ENCODE assay signal across 8 cellular contexts in genomic region chr10:34808789-34809745, GRCh38. TPM values are rescaled to one million over a fixed set of nuclear protein-coding genes. Genes with fewer than 3 reads are reported as not detected.
A peak's percentile ranks its signal among the peaks of the same experiment; 100 is the strongest.
DNase-seq lines count a peak whose midpoint lies in the region; ATAC-seq and TF ChIP-seq lines count a peak whose summit lies in the region.

No MANE protein-coding gene starts in this region.

- no peak for TF ChIP-seq EP300 in stomach (IDR thresholded peaks at IDR 0.05)

- TF ChIP-seq POLR2A in stomach (IDR thresholded peaks at IDR 0.05) = no peak

- no peak overlapping the region for H3K4me2 ChIP-seq in DND-41 (ENCODE audit: insufficient read depth, low read length)

- intact Hi-C loops in stomach (cut with DNase I; ENCODE audit: low total_unique reads) = no loop called here

- 44 to 55% (median 49%) methylated on average over 19 of the region's 19 CpGs for WGBS in stomach, 5 donors

- ATAC-seq in DND-41 (ENCODE audit: insufficient read depth, low read depth) = peak; percentile 62

- H3K4me3 ChIP-seq in DND-41 (ENCODE audit: low read depth in 1 of 2, low read length in 2 of 2) (no peak overlapping the region), HFF-Myc (replicated peaks; ENCODE audit: low read depth, low read length) (peak overlapping the region; percentile 23), stomach (peak overlapping the region; percentile 11 to 25 (median 18))

- no peaks in the 10 kb centered on the region for H3K36me3 ChIP-seq in DND-41 (ENCODE audit: insufficient read depth, low read length)
- no peaks in the 10 kb centered on the region for H3K36me3 ChIP-seq in stomach

- H3K27ac ChIP-seq in DND-41 (ENCODE audit: low read length) (no peak overlapping the region), stomach (peak overlapping the region in 3 of 5 donors; percentile 39 to 50 (median 43))

- peaks cover 95% of the 10 kb centered on the region for H3K79me2 ChIP-seq in DND-41 (ENCODE audit: insufficient read depth, low read length)

- H3K27me3 ChIP-seq in DND-41 (ENCODE audit: insufficient read depth, low read length, poor library complexity) = no peaks in the 10 kb centered on the region
- peaks cover 0 to 12% (median 0%) of the 10 kb centered on the region in 3 donors for H3K27me3 ChIP-seq in stomach

- no peaks in the 10 kb centered on the region for H3K9me3 ChIP-seq in DND-41 (ENCODE audit: insufficient read depth, low read length, severe bottlenecking)
- no peaks in the 10 kb centered on the region for H3K9me3 ChIP-seq in stomach

- H3K4me1 ChIP-seq in DND-41 (ENCODE audit: insufficient read depth, low read length) (peaks cover 34% of the 10 kb centered on the region), stomach (peaks cover 15 to 51% (median 32%) of the 10 kb centered on the region in 4 donors)

- DNase-seq in DND-41 = peak; percentile 37
- DNase-seq in HFF-Myc (ENCODE audit: extremely low read depth, low read depth) = no peak
- peak; percentile 71 for DNase-seq in RPMI7951 (ENCODE audit: low read depth)
- DNase-seq in hepatic stellate cell (ENCODE audit: low spot score) = peak; percentile 35
- DNase-seq in stomach = no peak
- DNase-seq in SK-N-DZ (ENCODE audit: low spot score) = no peak
- DNase-seq in activated CD4-positive, alpha-beta T cell treated with anti-CD3 and anti-CD28 coated beads for 48 hours = no peak
- DNase-seq in D341Med (ENCODE audit: low spot score) = no peak

- H2AFZ ChIP-seq in DND-41 (ENCODE audit: low read depth, low read length) = no peak overlapping the region

- no peak for TF ChIP-seq CTCF in DND-41 (IDR thresholded peaks at IDR 0.05; ENCODE audit: borderline replicate concordance, extremely low read depth, low read length, poor library complexity, severe bottlenecking)
- no peak for TF ChIP-seq CTCF in HFF-Myc (IDR thresholded peaks at IDR 0.05; ENCODE audit: low read depth, low read length, missing control alignments)
- no peak for TF ChIP-seq CTCF in stomach (IDR thresholded peaks at IDR 0.05)

- H4K20me1 ChIP-seq in DND-41 (ENCODE audit: insufficient read depth, low read length) = peaks cover 74% of the 10 kb centered on the region

- H3K9ac ChIP-seq in DND-41 (ENCODE audit: low read depth, low read length) = no peak overlapping the region

RNA-seq across cellular contexts. Expression of gene PARD3, which starts 6.0 kb away (rescaled TPM):
- 23.9 and 30.0 TPM in 2 replicates for total RNA-seq in RPMI7951 (2014; rRNA removed; shearing (Covaris generic))
- total RNA-seq in stomach = 100 to 1,000 TPM in 1 of 5 donors, 10 to 100 TPM in 4; 23.9 to 118 (median 59.8) TPM
- 10 to 100 TPM; 13.7 to 23.6 (median 16.6) TPM for polyA plus RNA-seq in stomach
- 28.3 and 30.0 TPM in 2 replicates for polyA plus RNA-seq in SK-N-DZ (2014; cell fraction: cytosol; rRNA removed)
- 14.3 and 17.2 TPM in 2 replicates for polyA plus RNA-seq in SK-N-DZ (2014; cell fraction: nucleus; rRNA removed)

Comparison
In these comparisons a context has a peak if more than half of its experiments do, and no peak if none do; other contexts are left out.
1. DNase-seq: peak in DND-41 (single experiment), RPMI7951 (single experiment) and hepatic stellate cell (single experiment); none in HFF-Myc (single experiment), stomach (single experiment), SK-N-DZ (single experiment), activated CD4-positive, alpha-beta T cell treated with anti-CD3 and anti-CD28 coated beads for 48 hours (single experiment) and D341Med (single experiment).
2. H3K4me3 ChIP-seq: peak in HFF-Myc (single experiment) and stomach (4 of 4); none in DND-41 (0 of 2).